Comparison of ENCODE assay signal across 1 cellular context in genomic region chr3:195551381-195551978, GRCh38.
TF ChIP-seq lines count a peak whose summit lies in the region.

No MANE protein-coding gene starts in this region.

TF ChIP-seq in HepG2, 621 proteins besides CTCF, POLR2A, EP300 and RAD21:
- no peak for TF ChIP-seq ZC3H13 (CRISPR knock-in tag; IDR thresholded peaks at IDR 0.05)
- 0 out of 2 replicates have a peak, but pooled peaks have one; percentile 12 for TF ChIP-seq ZFX (CRISPR knock-in tag; IDR thresholded peaks at IDR 0.05; ENCODE audit: low read depth)
- TF ChIP-seq ZNF687 (CRISPR knock-in tag; IDR thresholded peaks at IDR 0.05), result peak; percentile 33; the same call in 1 of the 2 replicates
